In genomic region chrX:95950679-95951078, GRCh38 we compare ENCODE assay signal across 19 cellular contexts.
DNase-seq lines count a peak whose midpoint lies in the region; ATAC-seq, FAIRE-seq and TF ChIP-seq lines count a peak whose summit lies in the region.
"Had no signal": no experiment of that assay in that cellular context is flagged by ENCODE, and none has a peak within 500 bp of the region (broad histone marks: within the 10 kb centered on the region; RNA-seq: fewer than 3 reads in every experiment).

No MANE protein-coding gene starts in this region.

- H3K4me3 ChIP-seq in KMS-11 (IDR thresholded peaks at IDR 0.05; ENCODE audit: insufficient read depth, low read depth, low read length): no peak overlapping the region
- H3K4me3 ChIP-seq in OCI-LY3 (ENCODE audit: low read length): no peak overlapping the region
- no peak overlapping the region for H3K4me3 ChIP-seq in mucosa of descending colon
- H3K4me3 ChIP-seq: A549, BLaER1, GM23338, K562 had no signal

- H3K27ac Mint-ChIP-seq in mesothelial cell of epicardium: no peak overlapping the region
- no peak overlapping the region for H3K27ac Mint-ChIP-seq in activated CD8-positive, alpha-beta T cell treated with anti-CD3 and anti-CD28 coated beads, Interleukin-2, amount 10 ng/mL, durations not matched to agents 7 days and 5 days
- H3K27ac Mint-ChIP-seq: CD14-positive monocyte; CD4-positive, alpha-beta memory T cell; GM23338 had no signal

- CTCF ChIA-PET in activated CD8-positive, alpha-beta T cell treated with anti-CD3 and anti-CD28 coated beads, Interleukin-2, amount 10 ng/mL, durations not matched to agents 7 days and 5 days (lab: Charles Lee): no interaction called here

- H3K27ac ChIP-seq in KMS-11: no peak overlapping the region
- H3K27ac ChIP-seq in OCI-LY3 (ENCODE audit: low read length): no peak overlapping the region
- H3K27ac ChIP-seq: A549, BLaER1 had no signal

- H3K4me3 Mint-ChIP-seq in mesothelial cell of epicardium: no peak overlapping the region
- H3K4me3 Mint-ChIP-seq in activated CD8-positive, alpha-beta T cell treated with anti-CD3 and anti-CD28 coated beads, Interleukin-2, amount 10 ng/mL, durations not matched to agents 7 days and 5 days: no peak overlapping the region
- H3K4me3 Mint-ChIP-seq: CD14-positive monocyte; CD4-positive, alpha-beta memory T cell; GM23338 had no signal

- H4K20me1 ChIP-seq in KMS-11 (ENCODE audit: insufficient read depth) (no peaks in the 10 kb centered on the region), OCI-LY3 (ENCODE audit: insufficient read depth, low read length) (no peaks in the 10 kb centered on the region)
- H4K20me1 ChIP-seq: BLaER1 had no signal

- intact Hi-C loops in mucosa of descending colon (cut with DNase I, micrococcal nuclease): no loop called here

- peak overlapping the region; percentile 5; the same call in 1 of the 2 replicates for H3K4me2 ChIP-seq in KMS-11
- no peak overlapping the region for H3K4me2 ChIP-seq in OCI-LY3 (ENCODE audit: low read length)
- H3K4me2 ChIP-seq: A549, BLaER1, GM23338 had no signal

- H3K4me1 Mint-ChIP-seq in mesothelial cell of epicardium: no peaks in the 10 kb centered on the region
- H3K4me1 Mint-ChIP-seq in activated CD8-positive, alpha-beta T cell treated with anti-CD3 and anti-CD28 coated beads, Interleukin-2, amount 10 ng/mL, durations not matched to agents 7 days and 5 days (ENCODE audit: low read depth): no peaks in the 10 kb centered on the region
- H3K4me1 Mint-ChIP-seq: CD14-positive monocyte; CD4-positive, alpha-beta memory T cell; GM23338 had no signal

- no peaks in the 10 kb centered on the region for H3K27me3 ChIP-seq in KMS-11 (ENCODE audit: insufficient read depth, low read depth)
- no peaks in the 10 kb centered on the region for H3K27me3 ChIP-seq in OCI-LY3 (ENCODE audit: low read depth, low read length)

- no peaks in the 10 kb centered on the region for H3K4me1 ChIP-seq in KMS-11 (ENCODE audit: low read depth, poor library complexity, severe bottlenecking)
- H3K4me1 ChIP-seq in OCI-LY3 (ENCODE audit: low read length): no peaks in the 10 kb centered on the region
- H3K4me1 ChIP-seq in mucosa of descending colon (ENCODE audit: low read depth): no peaks in the 10 kb centered on the region
- H3K4me1 ChIP-seq: A549, BLaER1 had no signal

- H3K9ac ChIP-seq in KMS-11 (no peak overlapping the region), OCI-LY3 (ENCODE audit: low read length) (no peak overlapping the region)
- H3K9ac ChIP-seq: BLaER1 had no signal

- no peak for FAIRE-seq in GM12892 (lab: Jason Lieb, UNC)
- FAIRE-seq: G401.6, GM12891, GM18507, H54, HTR-8/SVneo, K562 had no signal

- POLR2A ChIA-PET in activated CD8-positive, alpha-beta T cell treated with anti-CD3 and anti-CD28 coated beads, Interleukin-2, amount 10 ng/mL, durations not matched to agents 7 days and 5 days (lab: Charles Lee): no interaction called here

- H3K27me3 Mint-ChIP-seq in mesothelial cell of epicardium (ENCODE audit: low read depth): no peaks in the 10 kb centered on the region
- H3K27me3 Mint-ChIP-seq in activated CD8-positive, alpha-beta T cell treated with anti-CD3 and anti-CD28 coated beads, Interleukin-2, amount 10 ng/mL, durations not matched to agents 7 days and 5 days (ENCODE audit: low read depth): no peaks in the 10 kb centered on the region
- H3K27me3 Mint-ChIP-seq: CD4-positive, alpha-beta memory T cell had no signal

- DNase-seq in mucosa of descending colon (no peak), GM12892 (ENCODE audit: insufficient read length) (no peak), mesothelial cell of epicardium (ENCODE audit: low spot score in 2 of 2, unreplicated experiment in 2 of 2) (no peak)
- DNase-seq in activated CD8-positive, alpha-beta T cell treated with anti-CD3 and anti-CD28 coated beads, Interleukin-2, amount 10 ng/mL, durations not matched to agents 7 days and 5 days: no peak
- DNase-seq: CD4-positive, alpha-beta memory T cell; HCEC 1CT; IMR-90 had no signal

- peak; percentile 40 for ATAC-seq in mucosa of descending colon
- no peak for ATAC-seq in activated CD8-positive, alpha-beta T cell treated with anti-CD3 and anti-CD28 coated beads, Interleukin-2, amount 10 ng/mL, durations not matched to agents 7 days and 5 days
- ATAC-seq: A549, GM23338, K562 had no signal

- no peaks in the 10 kb centered on the region for H3K9me3 Mint-ChIP-seq in mesothelial cell of epicardium
- no peaks in the 10 kb centered on the region for H3K9me3 Mint-ChIP-seq in activated CD8-positive, alpha-beta T cell treated with anti-CD3 and anti-CD28 coated beads, Interleukin-2, amount 10 ng/mL, durations not matched to agents 7 days and 5 days (ENCODE audit: insufficient read depth)
- H3K9me3 Mint-ChIP-seq: GM23338 had no signal

- no peak for TF ChIP-seq POLR2A in GM12892 (IDR thresholded peaks at IDR 0.05; ENCODE audit: low read depth, low read length)

- 0 out of 2 replicates have a peak overlapping the region, but pooled peaks have one; percentile 10 for H2AFZ ChIP-seq in KMS-11 (ENCODE audit: low read depth)
- peak overlapping the region; percentile 30; the same call in 1 of the 2 replicates for H2AFZ ChIP-seq in OCI-LY3 (ENCODE audit: low read depth, low read length)
- H2AFZ ChIP-seq: GM23338 had no signal

- H3K79me2 ChIP-seq in KMS-11 (ENCODE audit: insufficient read depth, low read depth): no peaks in the 10 kb centered on the region
- no peaks in the 10 kb centered on the region for H3K79me2 ChIP-seq in OCI-LY3 (ENCODE audit: low read length)

- H3K36me3 ChIP-seq in KMS-11 (ENCODE audit: insufficient read depth): no peaks in the 10 kb centered on the region
- no peaks in the 10 kb centered on the region for H3K36me3 ChIP-seq in OCI-LY3 (replicated peaks; ENCODE audit: low read depth, low read length)
- no peaks in the 10 kb centered on the region for H3K36me3 ChIP-seq in mucosa of descending colon (ENCODE audit: low read depth)
- H3K36me3 ChIP-seq: BLaER1 had no signal

- no peaks in the 10 kb centered on the region for H3K9me3 ChIP-seq in OCI-LY3 (ENCODE audit: insufficient read depth, low read length)
- H3K9me3 ChIP-seq in mucosa of descending colon: no peaks in the 10 kb centered on the region
- H3K9me3 ChIP-seq: A549, BLaER1 had no signal

- H3K36me3 Mint-ChIP-seq in mesothelial cell of epicardium: no peaks in the 10 kb centered on the region
- no peaks in the 10 kb centered on the region for H3K36me3 Mint-ChIP-seq in activated CD8-positive, alpha-beta T cell treated with anti-CD3 and anti-CD28 coated beads, Interleukin-2, amount 10 ng/mL, durations not matched to agents 7 days and 5 days (ENCODE audit: low read depth)
- H3K36me3 Mint-ChIP-seq: CD14-positive monocyte; CD4-positive, alpha-beta memory T cell had no signal

- TF ChIP-seq CTCF in KMS-11 (conservative IDR thresholded peaks at IDR 0.05; ENCODE audit: low read depth, low read length) (no peak), OCI-LY3 (IDR thresholded peaks at IDR 0.05; ENCODE audit: low read depth, low read length) (no peak), mucosa of descending colon (IDR thresholded peaks at IDR 0.05) (no peak), mesothelial cell of epicardium (IDR thresholded peaks at IDR 0.05; ENCODE audit: unreplicated experiment) (no peak)
